8 cellular contexts compared by ENCODE assay signal in genomic region chr10:31467791-31468535, GRCh38.
DNase-seq lines count a peak whose midpoint lies in the region; ATAC-seq lines count a peak whose summit lies in the region.

No MANE protein-coding gene starts in this region.

- H3K36me3 ChIP-seq in mesendoderm (ENCODE audit: control insufficient read depth, insufficient read depth, low read length) = no peaks in the 10 kb centered on the region

- no peak overlapping the region for H2BK120ac ChIP-seq in mesendoderm (ENCODE audit: low read depth, low read length)

- ATAC-seq in stimulated activated naive B cell treated with anti-CD40 and anti-IgM and Interleukin-4, amounts not matched to agents 10 μg/mL and 1 μg/mL and 100 μg/mL, for 72 hours (replicated peaks) = no peak
- no peak for ATAC-seq in GM21390 (IDR thresholded peaks at IDR 0.05; ENCODE audit: unreplicated experiment)

- no peak overlapping the region for H2BK5ac ChIP-seq in mesendoderm (ENCODE audit: low read length)

- no peak overlapping the region for H3K27ac ChIP-seq in mesendoderm (ENCODE audit: low read depth, low read length)

- in situ Hi-C loops in KBM-7 (cut with MboI; ENCODE audit: low pct_unique_long_range_greater_than_20kb, low sequenced_read_pairs) = no loop called here

- no peaks in the 10 kb centered on the region for H3K79me2 ChIP-seq in mesendoderm (ENCODE audit: control insufficient read depth, insufficient read depth, low read length)

- no peak overlapping the region for H4K5ac ChIP-seq in mesendoderm (ENCODE audit: low read length)

- H3K56ac ChIP-seq in mesendoderm (ENCODE audit: low read length) = no peak overlapping the region

- H3K4me3 Mint-ChIP-seq in stimulated activated naive B cell treated with anti-CD40 and anti-IgM and Interleukin-4, amounts not matched to agents 10 μg/mL and 1 μg/mL and 100 μg/mL, for 72 hours = no peak overlapping the region

- H4K8ac ChIP-seq in mesendoderm (ENCODE audit: low read depth, low read length) = no peak overlapping the region

- H3K4ac ChIP-seq in mesendoderm (ENCODE audit: low read depth, low read length) = no peak overlapping the region

- H3K79me1 ChIP-seq in mesendoderm (ENCODE audit: low read length) = no peaks in the 10 kb centered on the region

- H2AK5ac ChIP-seq in mesendoderm (ENCODE audit: low read length) = no peak overlapping the region

- H3K27ac Mint-ChIP-seq in stimulated activated naive B cell treated with anti-CD40 and anti-IgM and Interleukin-4, amounts not matched to agents 10 μg/mL and 1 μg/mL and 100 μg/mL, for 72 hours = no peak overlapping the region

- no CpG with 5 or more reads among the region's 4 CpGs for WGBS in mesendoderm (ENCODE audit: extremely low coverage, insufficient coverage, low lambda C conversion rate)

- H3K9me3 Mint-ChIP-seq in stimulated activated naive B cell treated with anti-CD40 and anti-IgM and Interleukin-4, amounts not matched to agents 10 μg/mL and 1 μg/mL and 100 μg/mL, for 72 hours = peaks cover 18 to 19% of the 10 kb centered on the region in 2 donors

- no peak overlapping the region for H3K4me2 ChIP-seq in mesendoderm (ENCODE audit: low read length)

- peaks cover 55 to 56% of the 10 kb centered on the region in 2 donors for H3K36me3 Mint-ChIP-seq in stimulated activated naive B cell treated with anti-CD40 and anti-IgM and Interleukin-4, amounts not matched to agents 10 μg/mL and 1 μg/mL and 100 μg/mL, for 72 hours

- no peak overlapping the region for H3K9ac ChIP-seq in mesendoderm (ENCODE audit: low read length)

- peak; percentile 22 for DNase-seq in DMS53 treated with DMSO at 0.1 percent for 48 hours (lab: John Stamatoyannopoulos, UW; ENCODE audit: unreplicated experiment)
- DNase-seq in KBM-7 = peak; percentile 7
- DNase-seq in dermis blood vessel endothelial cell = peak; percentile 57
- DNase-seq in mesendoderm = peak; percentile 91
- no peak for DNase-seq in stimulated activated naive B cell treated with anti-CD40 and anti-IgM and Interleukin-4, amounts not matched to agents 10 μg/mL and 1 μg/mL and 100 μg/mL, for 72 hours
- DNase-seq in pons (ENCODE audit: low spot score) = no peak
- no peak for DNase-seq in SKM-1 (lab: John Stamatoyannopoulos, UW; ENCODE audit: unreplicated experiment)

- H2BK15ac ChIP-seq in mesendoderm (replicated peaks; ENCODE audit: low read depth) = no peak overlapping the region

- no peak overlapping the region for H3K18ac ChIP-seq in mesendoderm (ENCODE audit: low read length)

- no peak overlapping the region for H3K23ac ChIP-seq in mesendoderm (ENCODE audit: low read length)

- no peaks in the 10 kb centered on the region for H3K27me3 ChIP-seq in mesendoderm (ENCODE audit: insufficient read depth, low read length, poor library complexity)

- no peaks in the 10 kb centered on the region for H3K4me1 ChIP-seq in mesendoderm (ENCODE audit: control insufficient read depth, low read depth, low read length)

- H3K27me3 Mint-ChIP-seq in stimulated activated naive B cell treated with anti-CD40 and anti-IgM and Interleukin-4, amounts not matched to agents 10 μg/mL and 1 μg/mL and 100 μg/mL, for 72 hours = no peaks in the 10 kb centered on the region

- no peaks in the 10 kb centered on the region for H3K4me1 Mint-ChIP-seq in stimulated activated naive B cell treated with anti-CD40 and anti-IgM and Interleukin-4, amounts not matched to agents 10 μg/mL and 1 μg/mL and 100 μg/mL, for 72 hours

- no peak overlapping the region for H3K4me3 ChIP-seq in mesendoderm (ENCODE audit: low read length)

Comparison
In these comparisons a context has a peak if more than half of its experiments do, and no peak if none do; other contexts are left out.
1. DNase-seq: peak in DMS53 treated with DMSO at 0.1 percent for 48 hours (single experiment), KBM-7 (single experiment), dermis blood vessel endothelial cell (single experiment) and mesendoderm (single experiment); none in stimulated activated naive B cell treated with anti-CD40 and anti-IgM and Interleukin-4, amounts not matched to agents 10 μg/mL and 1 μg/mL and 100 μg/mL, for 72 hours (single experiment), pons (single experiment) and SKM-1 (single experiment).